Comparison of ENCODE assay signal across 8 cellular contexts in genomic region chr17:77420804-77421634, GRCh38.
DNase-seq lines count a peak whose midpoint lies in the region; ATAC-seq, FAIRE-seq and TF ChIP-seq lines count a peak whose summit lies in the region.

No MANE protein-coding gene starts in this region.

- no peak overlapping the region for H3K9ac ChIP-seq in neural progenitor cell

- H3K27me3 ChIP-seq in neural progenitor cell: no peaks in the 10 kb centered on the region

- POLR2A ChIA-PET in activated B cell treated with CpG ODN at 0.5 μM for 24 hours (lab: Charles Lee): interaction anchor here (0.6 to 5.0 kb wide), 10 partner anchors 9 to 96 kb away, joined by 4 to 51 read pairs (median 6); no protein-coding TSS in a partner anchor

- H3F3A ChIP-seq in neural progenitor cell (ENCODE audit: low read depth): peaks cover 17% of the 10 kb centered on the region

- peak overlapping the region; percentile 73 for H3K4me3 Mint-ChIP-seq in activated B cell treated with CpG ODN at 0.5 μM for 24 hours
- H3K4me3 Mint-ChIP-seq in endothelial cell (ENCODE audit: unreplicated experiment): peak overlapping the region; percentile 65
- H3K4me3 Mint-ChIP-seq in neural progenitor cell: peak overlapping the region; percentile 24

- peaks cover 62% of the 10 kb centered on the region for H3K4me1 ChIP-seq in neural progenitor cell

- H3K79me2 ChIP-seq in neural progenitor cell (ENCODE audit: low read depth): peaks cover 83% of the 10 kb centered on the region

- intact Hi-C loops in activated B cell treated with CpG ODN at 0.5 μM for 24 hours (cut with micrococcal nuclease): no loop called here

- TF ChIP-seq CTCF in activated B cell treated with CpG ODN at 0.5 μM for 24 hours (IDR thresholded peaks at IDR 0.05) (no peak), endothelial cell (IDR thresholded peaks at IDR 0.05; ENCODE audit: unreplicated experiment) (no peak), neural progenitor cell (IDR thresholded peaks at IDR 0.05) (no peak)

- FAIRE-seq in GM19239 (lab: Jason Lieb, UNC): peak; percentile 96

- H3K9me3 Mint-ChIP-seq in activated B cell treated with CpG ODN at 0.5 μM for 24 hours: no peaks in the 10 kb centered on the region
- H3K9me3 Mint-ChIP-seq in endothelial cell (ENCODE audit: unreplicated experiment): no peaks in the 10 kb centered on the region
- H3K9me3 Mint-ChIP-seq in neural progenitor cell: no peaks in the 10 kb centered on the region

- H3K27ac Mint-ChIP-seq in activated B cell treated with CpG ODN at 0.5 μM for 24 hours: peak overlapping the region; percentile 55
- peak overlapping the region; percentile 81 for H3K27ac Mint-ChIP-seq in endothelial cell (ENCODE audit: unreplicated experiment)
- H3K27ac Mint-ChIP-seq in neural progenitor cell: peak overlapping the region; percentile 43

- no peak overlapping the region for H2AFZ ChIP-seq in neural progenitor cell (replicated peaks)

- no peaks in the 10 kb centered on the region for H3K36me3 ChIP-seq in neural progenitor cell

- peak overlapping the region; percentile 38 for H3K27ac ChIP-seq in neural progenitor cell

- peaks cover 100% of the 10 kb centered on the region for H4K20me1 ChIP-seq in neural progenitor cell (ENCODE audit: low read depth)

- peak; percentile 67 for DNase-seq in GM19239 (ENCODE audit: insufficient read length, low spot score)
- peak; percentile 95 for DNase-seq in NCI-H2107 (lab: John Stamatoyannopoulos, UW)
- DNase-seq in activated B cell treated with CpG ODN at 0.5 μM for 24 hours: no peak
- DNase-seq in endothelial cell (ENCODE audit: low spot score): peak; percentile 44
- DNase-seq in neural progenitor cell (ENCODE audit: low spot score): peak; percentile 63

- H3K4me2 ChIP-seq in neural progenitor cell: peak overlapping the region; percentile 59

- H3K27me3 Mint-ChIP-seq in activated B cell treated with CpG ODN at 0.5 μM for 24 hours (no peaks in the 10 kb centered on the region), endothelial cell (ENCODE audit: unreplicated experiment) (peaks cover 9% of the 10 kb centered on the region), neural progenitor cell (ENCODE audit: insufficient read depth, low read depth) (peaks cover 4% of the 10 kb centered on the region)

- H3K4me1 Mint-ChIP-seq in activated B cell treated with CpG ODN at 0.5 μM for 24 hours (peaks cover 33% of the 10 kb centered on the region), endothelial cell (ENCODE audit: unreplicated experiment) (peaks cover 44% of the 10 kb centered on the region), neural progenitor cell (peaks cover 50% of the 10 kb centered on the region)

- CTCF ChIA-PET in activated B cell treated with CpG ODN at 0.5 μM for 24 hours (lab: Charles Lee): interaction anchor here (1.0 to 2.3 kb wide), 4 partner anchors 10 to 73 kb away, joined by 3 to 15 read pairs (median 8); no protein-coding TSS in a partner anchor

- no peaks in the 10 kb centered on the region for H3K9me3 ChIP-seq in neural progenitor cell (ENCODE audit: low read depth)

- no peaks in the 10 kb centered on the region for H3K36me3 Mint-ChIP-seq in activated B cell treated with CpG ODN at 0.5 μM for 24 hours (ENCODE audit: low read depth)
- H3K36me3 Mint-ChIP-seq in endothelial cell (ENCODE audit: low read depth, unreplicated experiment): no peaks in the 10 kb centered on the region
- H3K36me3 Mint-ChIP-seq in neural progenitor cell: no peaks in the 10 kb centered on the region

- ATAC-seq in activated B cell treated with CpG ODN at 0.5 μM for 24 hours (ENCODE audit: low read depth) (peak; percentile 49), GM21786 (IDR thresholded peaks at IDR 0.05; ENCODE audit: unreplicated experiment) (no peak), GM18909 (IDR thresholded peaks at IDR 0.05; ENCODE audit: poor library complexity, unreplicated experiment) (no peak), HG02798 (IDR thresholded peaks at IDR 0.05; ENCODE audit: poor library complexity, unreplicated experiment) (no peak)

- H3K4me3 ChIP-seq in neural progenitor cell: no peak overlapping the region
